ENCODE assay signal across 1 cellular context in genomic region chr17:80426671-80427326, GRCh38.
TF ChIP-seq lines count a peak whose summit lies in the region.

No MANE protein-coding gene starts in this region.

TF ChIP-seq in HepG2, 621 proteins besides CTCF, POLR2A, EP300 and RAD21 (continued from another document and continues in another):
- TF ChIP-seq ZSCAN5A (CRISPR knock-in tag; IDR thresholded peaks at IDR 0.05; ENCODE audit: borderline replicate concordance): peak; percentile 40; the same call in 1 of the 2 replicates
- no peak for TF ChIP-seq TEAD2 (CRISPR knock-in tag; IDR thresholded peaks at IDR 0.05)
- no peak for TF ChIP-seq ZNF761 (CRISPR knock-in tag; conservative IDR thresholded peaks at IDR 0.05)
- peak; percentile 77; the same call in 1 of the 2 replicates for TF ChIP-seq ZNF567 (CRISPR knock-in tag; IDR thresholded peaks at IDR 0.05; ENCODE audit: borderline replicate concordance)
- TF ChIP-seq RFXAP (CRISPR knock-in tag; IDR thresholded peaks at IDR 0.05; ENCODE audit: borderline replicate concordance): no peak
- 0 out of 2 replicates have a peak, but pooled peaks have one; percentile 14 for TF ChIP-seq SP2 (CRISPR knock-in tag; IDR thresholded peaks at IDR 0.05)
- no peak for TF ChIP-seq NFE2L2 (IDR thresholded peaks at IDR 0.05; ENCODE audit: low read length)
- no peak for TF ChIP-seq HNRNPUL1 (IDR thresholded peaks at IDR 0.05; ENCODE audit: low read depth, low read length)
- TF ChIP-seq TEAD3 (CRISPR knock-in tag; optimal IDR thresholded peaks at IDR 0.05; ENCODE audit: borderline replicate concordance): peak; percentile 78
- no peak for TF ChIP-seq NR0B2 (CRISPR knock-in tag; IDR thresholded peaks at IDR 0.05)
- TF ChIP-seq PAWR (CRISPR knock-in tag; IDR thresholded peaks at IDR 0.05; ENCODE audit: borderline replicate concordance): no peak
- TF ChIP-seq ZNF891 (CRISPR knock-in tag; IDR thresholded peaks at IDR 0.05): 0 out of 2 replicates have a peak, but pooled peaks have one; percentile 52
- TF ChIP-seq CHD4 (IDR thresholded peaks at IDR 0.05; ENCODE audit: borderline replicate concordance, low read length): no peak
- TF ChIP-seq CEBPB (IDR thresholded peaks at IDR 0.05; ENCODE audit: borderline replicate concordance, low read depth, low read length): no peak
- no peak for TF ChIP-seq ZBTB14 (CRISPR knock-in tag; IDR thresholded peaks at IDR 0.05)
- no peak for TF ChIP-seq ZNF468 (CRISPR knock-in tag; IDR thresholded peaks at IDR 0.05)
- 0 out of 2 replicates have a peak, but pooled peaks have one; percentile 34 for TF ChIP-seq ZNF333 (CRISPR knock-in tag; IDR thresholded peaks at IDR 0.05; ENCODE audit: borderline replicate concordance)
- no peak for TF ChIP-seq TP53 (CRISPR knock-in tag; conservative IDR thresholded peaks at IDR 0.05)
- no peak for TF ChIP-seq ZKSCAN1 (IDR thresholded peaks at IDR 0.05; ENCODE audit: low read length)
- TF ChIP-seq, protein P1, sequence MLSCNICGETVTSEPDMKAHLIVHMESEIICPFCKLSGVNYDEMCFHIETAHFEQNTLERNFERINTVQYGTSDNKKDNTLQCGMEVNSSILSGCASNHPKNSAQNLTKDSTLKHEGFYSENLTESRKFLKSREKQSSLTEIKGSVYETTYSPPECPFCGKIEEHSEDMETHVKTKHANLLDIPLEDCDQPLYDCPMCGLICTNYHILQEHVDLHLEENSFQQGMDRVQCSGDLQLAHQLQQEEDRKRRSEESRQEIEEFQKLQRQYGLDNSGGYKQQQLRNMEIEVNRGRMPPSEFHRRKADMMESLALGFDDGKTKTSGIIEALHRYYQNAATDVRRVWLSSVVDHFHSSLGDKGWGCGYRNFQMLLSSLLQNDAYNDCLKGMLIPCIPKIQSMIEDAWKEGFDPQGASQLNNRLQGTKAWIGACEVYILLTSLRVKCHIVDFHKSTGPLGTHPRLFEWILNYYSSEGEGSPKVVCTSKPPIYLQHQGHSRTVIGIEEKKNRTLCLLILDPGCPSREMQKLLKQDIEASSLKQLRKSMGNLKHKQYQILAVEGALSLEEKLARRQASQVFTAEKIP (CRISPR knock-in tag; IDR thresholded peaks at IDR 0.05; ENCODE audit: borderline replicate concordance): no peak
- TF ChIP-seq HHEX (CRISPR knock-in tag; IDR thresholded peaks at IDR 0.05): no peak
- 0 out of 2 replicates have a peak, but pooled peaks have one; percentile 35 for TF ChIP-seq ZNF710 (CRISPR knock-in tag; IDR thresholded peaks at IDR 0.05; ENCODE audit: borderline replicate concordance)
- TF ChIP-seq ZNF616 (CRISPR knock-in tag; IDR thresholded peaks at IDR 0.05; ENCODE audit: low read depth): no peak
- no peak for TF ChIP-seq ZNF766 (CRISPR knock-in tag; IDR thresholded peaks at IDR 0.05; ENCODE audit: borderline replicate concordance)
- TF ChIP-seq NR2F6 (IDR thresholded peaks at IDR 0.05): no peak
- peak; percentile 59; the same call in 1 of the 2 replicates for TF ChIP-seq NR2F6 (CRISPR knock-in tag; IDR thresholded peaks at IDR 0.05)
- TF ChIP-seq ZNF124 (CRISPR knock-in tag; IDR thresholded peaks at IDR 0.05): 0 out of 2 replicates have a peak, but pooled peaks have one; percentile 63
- TF ChIP-seq KLF12 (CRISPR knock-in tag; IDR thresholded peaks at IDR 0.05; ENCODE audit: borderline replicate concordance): no peak
- TF ChIP-seq U2AF2 (IDR thresholded peaks at IDR 0.05; ENCODE audit: low read depth, low read length): no peak
- TF ChIP-seq ZNF749 (CRISPR knock-in tag; IDR thresholded peaks at IDR 0.05; ENCODE audit: borderline replicate concordance): no peak
- no peak for TF ChIP-seq CREB1 (IDR thresholded peaks at IDR 0.05)
- TF ChIP-seq CREB1 (CRISPR knock-in tag; IDR thresholded peaks at IDR 0.05): no peak
- no peak for TF ChIP-seq SATB2 (CRISPR knock-in tag; IDR thresholded peaks at IDR 0.05)
- no peak for TF ChIP-seq RBM22 (optimal IDR thresholded peaks at IDR 0.05; ENCODE audit: low read length)
- no peak for TF ChIP-seq NFATC3 (CRISPR knock-in tag; IDR thresholded peaks at IDR 0.05)
- TF ChIP-seq ZMYM4 (CRISPR knock-in tag; IDR thresholded peaks at IDR 0.05): no peak
- TF ChIP-seq DRAP1 (CRISPR knock-in tag; IDR thresholded peaks at IDR 0.05): peak; percentile 60
- no peak for TF ChIP-seq NCOR1 (IDR thresholded peaks at IDR 0.05; ENCODE audit: borderline replicate concordance, low read length)
- peak; percentile 81 for TF ChIP-seq GABPB1 (CRISPR knock-in tag; IDR thresholded peaks at IDR 0.05)
- TF ChIP-seq ZNF180 (CRISPR knock-in tag; IDR thresholded peaks at IDR 0.05; ENCODE audit: borderline replicate concordance, low read depth): no peak
- TF ChIP-seq ZNF614 (CRISPR knock-in tag; IDR thresholded peaks at IDR 0.05; ENCODE audit: borderline replicate concordance): peak; percentile 55; the same call in 1 of the 2 replicates
- TF ChIP-seq ZNF607 (CRISPR knock-in tag; IDR thresholded peaks at IDR 0.05; ENCODE audit: borderline replicate concordance): peak; percentile 79; the same call in 1 of the 2 replicates
- TF ChIP-seq ZNF142 (CRISPR knock-in tag; IDR thresholded peaks at IDR 0.05): 0 out of 2 replicates have a peak, but pooled peaks have one; percentile 47
- no peak for TF ChIP-seq RARA (CRISPR knock-in tag; IDR thresholded peaks at IDR 0.05)
- TF ChIP-seq ZNF784 (CRISPR knock-in tag; IDR thresholded peaks at IDR 0.05; ENCODE audit: borderline replicate concordance): no peak
- TF ChIP-seq ZFP41 (CRISPR knock-in tag; IDR thresholded peaks at IDR 0.05; ENCODE audit: borderline replicate concordance): no peak
- TF ChIP-seq, protein P2, sequence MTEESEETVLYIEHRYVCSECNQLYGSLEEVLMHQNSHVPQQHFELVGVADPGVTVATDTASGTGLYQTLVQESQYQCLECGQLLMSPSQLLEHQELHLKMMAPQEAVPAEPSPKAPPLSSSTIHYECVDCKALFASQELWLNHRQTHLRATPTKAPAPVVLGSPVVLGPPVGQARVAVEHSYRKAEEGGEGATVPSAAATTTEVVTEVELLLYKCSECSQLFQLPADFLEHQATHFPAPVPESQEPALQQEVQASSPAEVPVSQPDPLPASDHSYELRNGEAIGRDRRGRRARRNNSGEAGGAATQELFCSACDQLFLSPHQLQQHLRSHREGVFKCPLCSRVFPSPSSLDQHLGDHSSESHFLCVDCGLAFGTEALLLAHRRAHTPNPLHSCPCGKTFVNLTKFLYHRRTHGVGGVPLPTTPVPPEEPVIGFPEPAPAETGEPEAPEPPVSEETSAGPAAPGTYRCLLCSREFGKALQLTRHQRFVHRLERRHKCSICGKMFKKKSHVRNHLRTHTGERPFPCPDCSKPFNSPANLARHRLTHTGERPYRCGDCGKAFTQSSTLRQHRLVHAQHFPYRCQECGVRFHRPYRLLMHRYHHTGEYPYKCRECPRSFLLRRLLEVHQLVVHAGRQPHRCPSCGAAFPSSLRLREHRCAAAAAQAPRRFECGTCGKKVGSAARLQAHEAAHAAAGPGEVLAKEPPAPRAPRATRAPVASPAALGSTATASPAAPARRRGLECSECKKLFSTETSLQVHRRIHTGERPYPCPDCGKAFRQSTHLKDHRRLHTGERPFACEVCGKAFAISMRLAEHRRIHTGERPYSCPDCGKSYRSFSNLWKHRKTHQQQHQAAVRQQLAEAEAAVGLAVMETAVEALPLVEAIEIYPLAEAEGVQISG (CRISPR knock-in tag; IDR thresholded peaks at IDR 0.05): no peak; the same call in 1 of the 2 replicates
- no peak for TF ChIP-seq JUN (CRISPR knock-in tag; IDR thresholded peaks at IDR 0.05)
- no peak for TF ChIP-seq ZNF296 (CRISPR knock-in tag; conservative IDR thresholded peaks at IDR 0.05)
- TF ChIP-seq KMT2B (CRISPR knock-in tag; IDR thresholded peaks at IDR 0.05): no peak
